In genomic region chr7:42237891-42238531, GRCh38 we compare ENCODE assay signal across 7 cellular contexts. TPM values are rescaled to one million over a fixed set of nuclear protein-coding genes. Genes with fewer than 3 reads are reported as not detected.
DNase-seq lines count a peak whose midpoint lies in the region.

No MANE protein-coding gene starts in this region.

- H3K79me2 ChIP-seq in GM23248 (ENCODE audit: insufficient read depth): peaks cover 29% of the 10 kb centered on the region

- H3K27ac Mint-ChIP-seq in T-helper 2 cell treated with Interferon-gamma antibody and Interleukin-4, amounts not matched to agents 5 μg/mL and 100 μg/mL, for 36 hours: no peak overlapping the region

- H3F3A ChIP-seq in GM23248 (ENCODE audit: insufficient read depth): peaks cover 32% of the 10 kb centered on the region

- H3K4me2 ChIP-seq in GM23248 (ENCODE audit: unreplicated experiment): peak overlapping the region; percentile 67

- H3K4me3 ChIP-seq in GM23248: peak overlapping the region; percentile 90

- H3K4me1 ChIP-seq in GM23248 (ENCODE audit: insufficient read depth): peaks cover 42% of the 10 kb centered on the region

- H3K36me3 ChIP-seq in GM23248 (ENCODE audit: low read depth): no peaks in the 10 kb centered on the region

- H3K9me3 Mint-ChIP-seq in T-helper 2 cell treated with Interferon-gamma antibody and Interleukin-4, amounts not matched to agents 5 μg/mL and 100 μg/mL, for 36 hours: no peaks in the 10 kb centered on the region

- no peaks in the 10 kb centered on the region for H3K27me3 ChIP-seq in GM23248 (replicated peaks; ENCODE audit: insufficient read depth)

- H4K20me1 ChIP-seq in GM23248 (ENCODE audit: insufficient read depth): no peaks in the 10 kb centered on the region

- peak overlapping the region; percentile 82 for H2AFZ ChIP-seq in GM23248

- H3K9me2 ChIP-seq in GM23248 (ENCODE audit: insufficient read depth): no peaks in the 10 kb centered on the region

- DNase-seq in GM23248: peak; percentile 81
- no peak for DNase-seq in T-helper 2 cell treated with Interferon-gamma antibody and Interleukin-4, amounts not matched to agents 5 μg/mL and 100 μg/mL, for 36 hours (ENCODE audit: low spot score)
- peak; percentile 73 for DNase-seq in fibroblast of gingiva (ENCODE audit: low read depth)
- peak; percentile 63 for DNase-seq in myocyte (ENCODE audit: low read depth)
- DNase-seq in NCI-H2081 (lab: John Stamatoyannopoulos, UW): no peak
- no peak for DNase-seq in mesenteric fat pad (ENCODE audit: low spot score)
- no peak for DNase-seq in middle frontal gyrus (ENCODE audit: extremely low spot score, low spot score)

- peaks cover 12% of the 10 kb centered on the region for H3K4me1 Mint-ChIP-seq in T-helper 2 cell treated with Interferon-gamma antibody and Interleukin-4, amounts not matched to agents 5 μg/mL and 100 μg/mL, for 36 hours (ENCODE audit: low read depth)

- H3K27ac ChIP-seq in GM23248: peak overlapping the region; percentile 93

- peak overlapping the region; percentile 78 for H3K4me3 Mint-ChIP-seq in T-helper 2 cell treated with Interferon-gamma antibody and Interleukin-4, amounts not matched to agents 5 μg/mL and 100 μg/mL, for 36 hours

- H3K9ac ChIP-seq in GM23248: peak overlapping the region; percentile 84

- WGBS in GM23248 (ENCODE audit: low coverage in 1 of 2, low lambda C conversion rate in 2 of 2, missing lambda C conversion rate in 2 of 2), 2 experiments: 1 to 2% methylated on average over 17 to 50 of the region's 54 CpGs

- peaks cover 59% of the 10 kb centered on the region for H3K27me3 Mint-ChIP-seq in T-helper 2 cell treated with Interferon-gamma antibody and Interleukin-4, amounts not matched to agents 5 μg/mL and 100 μg/mL, for 36 hours (ENCODE audit: low read depth)

- no peaks in the 10 kb centered on the region for H3K9me3 ChIP-seq in GM23248 (ENCODE audit: low read depth)

- in situ Hi-C loops in GM23248 (cut with MboI): loop anchor here (25.0 kb wide), 1 partner anchor 599 kb away; no protein-coding TSS in a partner anchor

- no peaks in the 10 kb centered on the region for H3K36me3 Mint-ChIP-seq in T-helper 2 cell treated with Interferon-gamma antibody and Interleukin-4, amounts not matched to agents 5 μg/mL and 100 μg/mL, for 36 hours (ENCODE audit: low read depth)

RNA-seq across cellular contexts. Expression of gene GLI3, which starts 1.0 kb away (rescaled TPM):
- 2.0 and 4.0 TPM in 2 replicates for total RNA-seq in GM23248 (2014; rRNA removed; shearing (Covaris generic))
- polyA plus RNA-seq in GM23248 (2016; fragmentation: Nextera tagmentation; extraction: Ambion mirVana): 3.7 and 5.2 TPM in 2 replicates
- 2.7 and 3.7 TPM in 2 replicates for total RNA-seq in myocyte
- polyA plus RNA-seq in myocyte (2012): 1.8 TPM
- total RNA-seq in mesenteric fat pad: 25.5 TPM

Comparison
In these comparisons a context has a peak if more than half of its experiments do, and no peak if none do; other contexts are left out.
1. DNase-seq: peak in GM23248 (single experiment), fibroblast of gingiva (single experiment) and myocyte (single experiment); none in T-helper 2 cell treated with Interferon-gamma antibody and Interleukin-4, amounts not matched to agents 5 μg/mL and 100 μg/mL, for 36 hours (single experiment), NCI-H2081 (0 of 2), mesenteric fat pad (single experiment) and middle frontal gyrus (single experiment).